1 cellular context compared by ENCODE assay signal in the genomic region with DNA sequence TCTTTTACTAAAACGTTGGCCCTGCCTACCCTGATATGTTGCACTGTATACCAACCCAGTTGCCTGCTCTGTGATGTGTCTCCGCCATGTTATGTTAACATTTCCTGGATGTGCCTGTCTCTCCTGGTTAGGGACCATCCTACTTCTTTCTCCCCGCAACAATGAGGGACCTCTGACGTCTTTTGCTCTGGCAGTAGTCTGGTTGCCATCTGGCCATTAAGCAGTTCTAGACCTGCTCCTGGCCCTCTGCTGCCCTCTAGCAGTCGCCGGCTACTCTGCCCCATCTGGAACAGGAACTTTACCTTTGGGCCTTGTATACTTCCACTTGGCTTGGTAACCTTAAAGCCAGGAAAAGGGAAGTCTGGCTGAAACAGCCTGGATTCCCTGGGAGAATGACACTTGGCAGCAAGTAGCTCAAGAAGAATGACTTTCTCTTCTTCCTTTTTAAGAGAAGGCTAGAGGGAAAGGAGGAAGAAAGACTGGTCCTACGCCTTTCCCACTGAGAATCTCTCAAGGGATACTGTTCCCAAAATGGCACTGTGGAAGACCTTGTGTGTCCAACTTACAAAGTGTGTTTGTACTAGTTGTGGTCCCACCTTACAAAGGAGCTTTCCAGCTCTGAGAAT.
TF ChIP-seq lines count a peak whose summit lies in the region.

No MANE protein-coding gene starts in this region.

TF ChIP-seq in GM12878, 131 proteins besides CTCF, POLR2A, EP300 and RAD21:
- TF ChIP-seq, protein P1, sequence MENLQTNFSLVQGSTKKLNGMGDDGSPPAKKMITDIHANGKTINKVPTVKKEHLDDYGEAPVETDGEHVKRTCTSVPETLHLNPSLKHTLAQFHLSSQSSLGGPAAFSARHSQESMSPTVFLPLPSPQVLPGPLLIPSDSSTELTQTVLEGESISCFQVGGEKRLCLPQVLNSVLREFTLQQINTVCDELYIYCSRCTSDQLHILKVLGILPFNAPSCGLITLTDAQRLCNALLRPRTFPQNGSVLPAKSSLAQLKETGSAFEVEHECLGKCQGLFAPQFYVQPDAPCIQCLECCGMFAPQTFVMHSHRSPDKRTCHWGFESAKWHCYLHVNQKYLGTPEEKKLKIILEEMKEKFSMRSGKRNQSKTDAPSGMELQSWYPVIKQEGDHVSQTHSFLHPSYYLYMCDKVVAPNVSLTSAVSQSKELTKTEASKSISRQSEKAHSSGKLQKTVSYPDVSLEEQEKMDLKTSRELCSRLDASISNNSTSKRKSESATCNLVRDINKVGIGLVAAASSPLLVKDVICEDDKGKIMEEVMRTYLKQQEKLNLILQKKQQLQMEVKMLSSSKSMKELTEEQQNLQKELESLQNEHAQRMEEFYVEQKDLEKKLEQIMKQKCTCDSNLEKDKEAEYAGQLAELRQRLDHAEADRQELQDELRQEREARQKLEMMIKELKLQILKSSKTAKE (IDR thresholded peaks at IDR 0.05; ENCODE audit: low read depth, poor library complexity, severe bottlenecking): no peak
- TF ChIP-seq SMC3 (IDR thresholded peaks at IDR 0.05; ENCODE audit: borderline replicate concordance, low read length): peak; percentile 40; the same call in 1 of the 2 replicates
TF ChIP-seq in GM12878: peak in this region for 1.
